In genomic region chr4:58587856-58588255, GRCh38 we compare ENCODE assay signal across 32 cellular contexts.
DNase-seq lines count a peak whose midpoint lies in the region; ATAC-seq, FAIRE-seq and TF ChIP-seq lines count a peak whose summit lies in the region.
"Had no signal": no experiment of that assay in that cellular context is flagged by ENCODE, and none has a peak within 500 bp of the region (broad histone marks: within the 10 kb centered on the region; RNA-seq: fewer than 3 reads in every experiment).

No MANE protein-coding gene starts in this region.

- peak; percentile 7 for DNase-seq in HepG2 (ENCODE audit: low spot score)
- DNase-seq in right lobe of liver, result no peak
- DNase-seq in RWPE1 (ENCODE audit: low spot score), result peak; percentile 32
- peak; percentile 18 for DNase-seq in epithelial cell of proximal tubule (ENCODE audit: low read depth)
- no peak for DNase-seq in neuronal stem cell (ENCODE audit: low spot score)
- DNase-seq in posterior vena cava (ENCODE audit: low spot score), result no peak
- DNase-seq: 8988T; activated CD8-positive, alpha-beta T cell treated with anti-CD3 and anti-CD28 coated beads, Interleukin-2, amount 10 ng/mL, durations not matched to agents 7 days and 5 days; CD4-positive, alpha-beta memory T cell; DMS 273 treated with DMSO at 0.1 percent for 48 hours; effector memory CD4-positive, alpha-beta T cell; HFFc6; IMR-90; midbrain; naive thymus-derived CD4-positive, alpha-beta T cell; NCI-H1092 treated with DMSO at 0.1 percent for 48 hours; NCI-H187 treated with DMSO at 0.1 percent for 48 hours; NCI-H526; nucleus accumbens; psoas muscle; stimulated activated naive CD4-positive, alpha-beta T cell treated with Interleukin-2 at 50 U/mL for 16 hours; T-helper 17 cell; testis; uterus had no signal

- no peak overlapping the region for H3K18ac ChIP-seq in neuronal stem cell (ENCODE audit: low read length)

- no peaks in the 10 kb centered on the region for H4K20me1 ChIP-seq in HepG2 (ENCODE audit: insufficient read depth, low read length)

- ATAC-seq in HepG2 (no peak), right lobe of liver (no peak), HG03457 (IDR thresholded peaks at IDR 0.05; ENCODE audit: unreplicated experiment) (no peak), GM21528 (IDR thresholded peaks at IDR 0.05; ENCODE audit: low FRiP score, unreplicated experiment) (no peak)
- ATAC-seq: activated CD8-positive, alpha-beta T cell treated with anti-CD3 and anti-CD28 coated beads, Interleukin-2, amount 10 ng/mL, durations not matched to agents 7 days and 5 days; foreskin keratinocyte; left lobe of liver; naive thymus-derived CD4-positive, alpha-beta T cell; psoas muscle; T-helper 17 cell had no signal

- CTCF ChIA-PET in HepG2 (lab: Yijun Ruan, JAX; ENCODE audit: low intra/inter-chr PET ratio, low total read pairs) (no interaction called here), RWPE1 (lab: Yijun Ruan, JAX) (no interaction called here)

- no peak overlapping the region for H2AK5ac ChIP-seq in neuronal stem cell (ENCODE audit: low read depth, low read length)

- no peak overlapping the region for H3K23ac ChIP-seq in neuronal stem cell (ENCODE audit: low read depth, low read length, poor library complexity)

- no peaks in the 10 kb centered on the region for H3K79me1 ChIP-seq in neuronal stem cell (ENCODE audit: low read depth, low read length)

- no peak overlapping the region for H3K4ac ChIP-seq in neuronal stem cell (ENCODE audit: low read length)

- H2AFZ ChIP-seq in HepG2 (ENCODE audit: low read length), result no peak overlapping the region
- H2AFZ ChIP-seq in neuronal stem cell (ENCODE audit: low read length), result no peak overlapping the region

- TF ChIP-seq RAD21 in HepG2 (CRISPR knock-in tag; IDR thresholded peaks at IDR 0.05), result no peak

- no peaks in the 10 kb centered on the region for H3K4me1 ChIP-seq in HepG2 (ENCODE audit: insufficient read depth, low read length)
- H3K4me1 ChIP-seq in right lobe of liver, result no peaks in the 10 kb centered on the region
- H3K4me1 ChIP-seq in neuronal stem cell (ENCODE audit: control insufficient read depth in 2 of 2, insufficient read depth in 1 of 2, low read depth in 1 of 2, low read length in 2 of 2), result no peaks in the 10 kb centered on the region
- H3K4me1 ChIP-seq: esophagus muscularis mucosa, foreskin keratinocyte, psoas muscle, testis, uterus had no signal

- no peak overlapping the region for H3K14ac ChIP-seq in neuronal stem cell (ENCODE audit: low read length)

- no peak for TF ChIP-seq CTCF in HepG2 (CRISPR knock-in tag; IDR thresholded peaks at IDR 0.05)
- TF ChIP-seq CTCF in right lobe of liver (IDR thresholded peaks at IDR 0.05), result no peak
- no peak for TF ChIP-seq CTCF in RWPE1 (conservative IDR thresholded peaks at IDR 0.05; ENCODE audit: low read depth)
- TF ChIP-seq CTCF in epithelial cell of proximal tubule (conservative IDR thresholded peaks at IDR 0.05; ENCODE audit: low read depth, low read length), result no peak

- H3K79me2 ChIP-seq in HepG2 (ENCODE audit: insufficient read depth, low read length), result no peaks in the 10 kb centered on the region

- H3K9ac ChIP-seq in HepG2 (ENCODE audit: insufficient read depth, low read depth, low read length), result no peak overlapping the region
- H3K9ac ChIP-seq in neuronal stem cell (ENCODE audit: low read depth, low read length, poor library complexity), result no peak overlapping the region

- in situ Hi-C loops in HepG2 (cut with HindIII; ENCODE audit: extremely low pct_ligation_motif_present, low pct_unique_long_range_greater_than_20kb), result no loop called here

- POLR2A ChIA-PET in HepG2 (lab: Yijun Ruan, JAX) (no interaction called here), RWPE1 (lab: Yijun Ruan, JAX; ENCODE audit: low non-redundant PET) (no interaction called here)

- H4K91ac ChIP-seq in neuronal stem cell (ENCODE audit: low read depth, low read length, poor library complexity), result no peak overlapping the region

- H3K4me3 ChIP-seq in HepG2 (replicated peaks in 1 of 3; ENCODE audit: insufficient read depth in 1 of 3, low read depth in 2 of 3, low read length in 3 of 3), result no peak overlapping the region
- H3K4me3 ChIP-seq in right lobe of liver, result no peak overlapping the region
- H3K4me3 ChIP-seq in epithelial cell of proximal tubule (ENCODE audit: low read depth, low read length), result no peak overlapping the region
- no peak overlapping the region for H3K4me3 ChIP-seq in neuronal stem cell (ENCODE audit: low read length in 2 of 2)
- H3K4me3 ChIP-seq: coronary artery, esophagus muscularis mucosa, psoas muscle, SK-N-MC, testis, uterus had no signal

- no peaks in the 10 kb centered on the region for H3K36me3 ChIP-seq in HepG2 (replicated peaks in 1 of 2; ENCODE audit: control insufficient read depth in 1 of 2, insufficient read depth in 2 of 2, low read length in 2 of 2)
- no peaks in the 10 kb centered on the region for H3K36me3 ChIP-seq in right lobe of liver
- no peaks in the 10 kb centered on the region for H3K36me3 ChIP-seq in neuronal stem cell (replicated peaks in 1 of 2; ENCODE audit: control insufficient read depth in 2 of 2, insufficient read depth in 2 of 2, low read length in 2 of 2)
- H3K36me3 ChIP-seq: esophagus muscularis mucosa, uterus had no signal

- H3K9me3 ChIP-seq in HepG2 (ENCODE audit: low read length) (peaks cover 48% of the 10 kb centered on the region), right lobe of liver (no peaks in the 10 kb centered on the region), neuronal stem cell (replicated peaks in 1 of 2; ENCODE audit: control insufficient read depth in 2 of 2, insufficient read depth in 1 of 2, low read depth in 1 of 2, low read length in 2 of 2) (no peaks in the 10 kb centered on the region)
- H3K9me3 ChIP-seq: psoas muscle, testis, uterus had no signal

- TF ChIP-seq POLR2A in HepG2 (IDR thresholded peaks at IDR 0.05; ENCODE audit: insufficient read depth in 1 of 2, low read depth in 2 of 2, low read length in 2 of 2) (no peak), right lobe of liver (IDR thresholded peaks at IDR 0.05) (no peak)

- no peak overlapping the region for H2BK120ac ChIP-seq in neuronal stem cell (ENCODE audit: low read depth, low read length)

- FAIRE-seq in HepG2 (lab: Jason Lieb, UNC), result no peak

- TF ChIP-seq EP300 in HepG2 (IDR thresholded peaks at IDR 0.05; ENCODE audit: low read depth in 2 of 2, low read length in 2 of 2) (no peak), HepG2 (CRISPR knock-in tag; IDR thresholded peaks at IDR 0.05; ENCODE audit: borderline replicate concordance) (no peak)

- H2BK12ac ChIP-seq in neuronal stem cell (ENCODE audit: low read length), result no peak overlapping the region

- BruUV-seq in HepG2 (replicated peaks; lab: Mats Ljungman, UMichigan), result no TSS peak

- WGBS in HepG2 (ENCODE audit: low lambda C conversion rate), result 6% methylated on average over 3 of the region's 6 CpGs
- 53% methylated on average over 6 of the region's 6 CpGs for WGBS in right lobe of liver (ENCODE audit: insufficient coverage, low coverage, low lambda C conversion rate, missing lambda C conversion rate)
- no CpG with 5 or more reads among the region's 6 CpGs for WGBS in neuronal stem cell (ENCODE audit: extremely low coverage in 2 of 2, insufficient read length in 2 of 2, insufficient replicate concordance in 1 of 2), 2 donors

- no peak overlapping the region for H3K27ac ChIP-seq in HepG2 (ENCODE audit: extremely low read length, insufficient read depth, low read length)
- H3K27ac ChIP-seq in right lobe of liver, result no peak overlapping the region
- H3K27ac ChIP-seq in RWPE1, result no peak overlapping the region
- H3K27ac ChIP-seq in neuronal stem cell (replicated peaks; ENCODE audit: low read length), result no peak overlapping the region
- H3K27ac ChIP-seq: coronary artery, esophagus muscularis mucosa, foreskin keratinocyte, HL-60, psoas muscle, SK-N-MC, testis, uterus had no signal

- intact Hi-C loops in HepG2 (cut with micrococcal nuclease; ENCODE audit: unreplicated experiment) (no loop called here), right lobe of liver (cut with DNase I) (no loop called here), posterior vena cava (cut with DNase I) (no loop called here)

- H4K8ac ChIP-seq in neuronal stem cell (ENCODE audit: low read depth, low read length), result no peak overlapping the region

- H3K4me2 ChIP-seq in HepG2 (ENCODE audit: low read depth, low read length) (no peak overlapping the region), neuronal stem cell (ENCODE audit: insufficient read depth, low read length, poor library complexity, severe bottlenecking) (no peak overlapping the region)

- H3K27me3 ChIP-seq in HepG2 (ENCODE audit: control insufficient read depth in 1 of 2, insufficient read depth in 2 of 2, low read length in 2 of 2) (no peaks in the 10 kb centered on the region), right lobe of liver (no peaks in the 10 kb centered on the region), neuronal stem cell (ENCODE audit: control insufficient read depth in 3 of 3, insufficient read depth in 3 of 3, low read depth in 1 of 3, low read length in 3 of 3) (no peaks in the 10 kb centered on the region)
- H3K27me3 ChIP-seq: esophagus muscularis mucosa, foreskin keratinocyte, testis, uterus had no signal

- H2BK5ac ChIP-seq in neuronal stem cell (ENCODE audit: low read length), result no peak overlapping the region

- H2BK15ac ChIP-seq in neuronal stem cell (ENCODE audit: low read length), result no peak overlapping the region

TF ChIP-seq in HepG2, 621 proteins besides CTCF, POLR2A, EP300 and RAD21 (continues in another document):
- TF ChIP-seq ZNF7 (CRISPR knock-in tag; IDR thresholded peaks at IDR 0.05), result no peak

Comparison
In these comparisons a context has a peak if more than half of its experiments do, and no peak if none do; other contexts are left out.
1. DNase-seq: peak in HepG2 (single experiment), RWPE1 (single experiment) and epithelial cell of proximal tubule (single experiment); none in right lobe of liver (0 of 3), neuronal stem cell (single experiment) and posterior vena cava (single experiment).